Comparison of ENCODE assay signal across 27 cellular contexts in the genomic region with DNA sequence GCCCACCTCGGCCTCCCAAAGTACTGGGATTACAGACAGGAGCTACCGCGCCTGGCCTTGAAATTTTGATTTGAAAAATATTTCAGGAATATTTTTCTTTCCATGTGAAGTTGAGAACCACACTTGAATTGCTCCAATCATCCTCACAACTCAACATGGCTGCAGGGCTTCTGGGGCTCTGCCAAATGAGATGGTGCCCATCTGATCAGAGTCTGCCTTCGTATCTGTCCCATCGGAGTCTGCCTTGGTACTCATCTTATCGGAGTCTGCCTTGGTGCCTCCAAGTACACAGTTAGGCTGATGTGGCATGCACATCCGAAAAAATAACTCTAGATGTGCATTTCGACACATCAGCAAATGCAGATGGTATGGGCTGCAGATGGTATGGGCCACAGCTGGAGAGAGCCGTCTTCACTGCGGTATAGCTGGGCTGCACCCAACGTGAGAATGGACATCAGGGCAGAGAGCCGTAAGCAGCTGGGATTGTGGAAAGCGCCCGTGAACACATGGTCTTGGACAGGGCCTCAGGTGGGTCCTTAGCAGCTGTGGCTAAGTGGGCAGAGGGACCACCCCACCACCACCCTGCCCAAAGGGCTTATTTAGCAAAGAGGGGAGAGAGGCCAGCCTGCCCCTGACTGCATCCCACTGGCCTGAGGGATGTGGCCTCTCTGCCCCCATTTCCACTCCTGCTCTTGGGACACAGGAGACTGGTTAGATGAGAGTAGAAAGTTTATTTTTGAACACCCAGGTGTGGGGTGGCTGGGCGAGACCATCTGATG.
"Had no signal": no experiment of that assay in that cellular context is flagged by ENCODE, and none has a peak within 500 bp of the region (broad histone marks: within the 10 kb centered on the region; RNA-seq: fewer than 3 reads in every experiment).

No MANE protein-coding gene starts in this region.

- H3K9me3 ChIP-seq: esophagus muscularis mucosa, gastroesophageal sphincter, heart left ventricle, left lung, mucosa of descending colon, prostate gland, right atrium auricular region, sigmoid colon, testis, tibial artery had no signal

- H3K4me3 ChIP-seq: dorsolateral prefrontal cortex, esophagus muscularis mucosa, gastroesophageal sphincter, heart left ventricle, hepatocyte, left lung, mucosa of descending colon, prostate gland, right atrium auricular region, sigmoid colon, testis, tibial artery had no signal

- H3K27me3 Mint-ChIP-seq: naive B cell; natural killer cell treated with Interleukin-12 subunit alpha and Interleukin-12 subunit beta and Interleukin-15 and Interleukin-18, amount 100 ng/mL, for 72 hours; type B pancreatic cell had no signal

- DNase-seq: dorsolateral prefrontal cortex; effector CD4-positive, alpha-beta T cell; foreskin keratinocyte; heart left ventricle; left cardiac atrium; left lung; mesenchymal stem cell; mucosa of descending colon; naive B cell; sigmoid colon; stimulated activated CD4-positive, alpha-beta T cell treated with anti-CD3 and anti-CD28 coated beads, Interleukin-2, amount 100 ng/mL, for 24 hours; stimulated activated CD4-positive, alpha-beta T cell treated with anti-CD3 and anti-CD28 coated beads, Interleukin-4, amount 100 ng/mL, for 24 hours; stimulated activated naive CD8-positive, alpha-beta T cell treated with anti-CD3 and anti-CD28 coated beads, Interleukin-15, Interleukin-2, amounts not matched to agents 100 U/mL and 50 U/mL, for 24 hours; substantia nigra; testis; tibial artery had no signal

- H3K4me3 Mint-ChIP-seq: mesothelial cell of epicardium; natural killer cell treated with Interleukin-12 subunit alpha and Interleukin-12 subunit beta and Interleukin-15 and Interleukin-18, amount 100 ng/mL, for 72 hours; neural crest cell; stimulated activated effector memory CD8-positive, alpha-beta T cell treated with anti-CD3 and anti-CD28 coated beads, Interleukin-12 subunit alpha, Interleukin-12 subunit beta, amount 100 ng/mL, for 72 hours; type B pancreatic cell had no signal

- H3K27ac Mint-ChIP-seq: mesothelial cell of epicardium; natural killer cell treated with Interleukin-12 subunit alpha and Interleukin-12 subunit beta and Interleukin-15 and Interleukin-18, amount 100 ng/mL, for 72 hours; stimulated activated effector memory CD8-positive, alpha-beta T cell treated with anti-CD3 and anti-CD28 coated beads, Interleukin-12 subunit alpha, Interleukin-12 subunit beta, amount 100 ng/mL, for 72 hours; type B pancreatic cell had no signal

- ATAC-seq: foreskin keratinocyte; gastroesophageal sphincter; left cardiac atrium; left lung; mucosa of descending colon; natural killer cell treated with Interleukin-12 subunit alpha and Interleukin-12 subunit beta and Interleukin-15 and Interleukin-18, amount 100 ng/mL, for 72 hours; stimulated activated effector memory CD8-positive, alpha-beta T cell treated with anti-CD3 and anti-CD28 coated beads, Interleukin-12 subunit alpha, Interleukin-12 subunit beta, amount 100 ng/mL, for 72 hours; stimulated activated naive CD8-positive, alpha-beta T cell treated with anti-CD3 and anti-CD28 coated beads, Interleukin-15, Interleukin-2, amounts not matched to agents 100 U/mL and 50 U/mL, for 24 hours had no signal

- H3K4me1 ChIP-seq: foreskin keratinocyte, parathyroid adenoma, testis had no signal

- H3K27ac ChIP-seq: dorsolateral prefrontal cortex, foreskin keratinocyte, heart left ventricle, hepatocyte, left lung, parathyroid adenoma, prostate gland, right atrium auricular region, testis, tibial artery had no signal

- H3K9me3 Mint-ChIP-seq: mesothelial cell of epicardium; naive B cell; natural killer cell treated with Interleukin-12 subunit alpha and Interleukin-12 subunit beta and Interleukin-15 and Interleukin-18, amount 100 ng/mL, for 72 hours; neural crest cell; stimulated activated effector memory CD8-positive, alpha-beta T cell treated with anti-CD3 and anti-CD28 coated beads, Interleukin-12 subunit alpha, Interleukin-12 subunit beta, amount 100 ng/mL, for 72 hours; type B pancreatic cell had no signal

- H3K27me3 ChIP-seq: dorsolateral prefrontal cortex, esophagus muscularis mucosa, foreskin keratinocyte, gastroesophageal sphincter, heart left ventricle, hepatocyte, left lung, right atrium auricular region, sigmoid colon, testis, tibial artery had no signal
